ENCODE assay signal across 14 cellular contexts in genomic region chr5:31382051-31382878, GRCh38.
A peak's percentile ranks its signal among the peaks of the same experiment; 100 is the strongest.
DNase-seq lines count a peak whose midpoint lies in the region; ATAC-seq and TF ChIP-seq lines count a peak whose summit lies in the region.
"Had no signal": no experiment of that assay in that cellular context is flagged by ENCODE, and none has a peak within 500 bp of the region (broad histone marks: within the 10 kb centered on the region; RNA-seq: fewer than 3 reads in every experiment).

No MANE protein-coding gene starts in this region.

- CTCF ChIA-PET in activated CD8-positive, alpha-beta memory T cell treated with anti-CD3 and anti-CD28 coated beads, Interleukin-2, amount 10 ng/mL, durations not matched to agents 7 days and 5 days (lab: Charles Lee) = no interaction called here
- CTCF ChIA-PET in naive thymus-derived CD4-positive, alpha-beta T cell (lab: Charles Lee) = no interaction called here

- no peaks in the 10 kb centered on the region for H3K27me3 Mint-ChIP-seq in neural crest cell (ENCODE audit: low read depth)
- H3K27me3 Mint-ChIP-seq in activated CD8-positive, alpha-beta memory T cell treated with anti-CD3 and anti-CD28 coated beads, Interleukin-2, amount 10 ng/mL, durations not matched to agents 7 days and 5 days = peaks cover 12% of the 10 kb centered on the region
- H3K27me3 Mint-ChIP-seq in naive thymus-derived CD4-positive, alpha-beta T cell = peaks cover 2 to 30% (median 26%) of the 10 kb centered on the region in 5 donors

- no peak overlapping the region for H3K27ac Mint-ChIP-seq in neural crest cell (ENCODE audit: unreplicated experiment)
- no peak overlapping the region for H3K27ac Mint-ChIP-seq in activated CD8-positive, alpha-beta memory T cell treated with anti-CD3 and anti-CD28 coated beads, Interleukin-2, amount 10 ng/mL, durations not matched to agents 7 days and 5 days
- H3K27ac Mint-ChIP-seq in naive thymus-derived CD4-positive, alpha-beta T cell = no peak overlapping the region
- H3K27ac Mint-ChIP-seq: activated T-cell treated with anti-CD3 and anti-CD28 coated beads, Interleukin-2, amount 50 U/mL, for 24 hours; CD4-positive, CD25-positive, alpha-beta regulatory T cell; memory B cell had no signal

- H3K4me3 Mint-ChIP-seq in neural crest cell = peak overlapping the region; percentile 4
- H3K4me3 Mint-ChIP-seq in activated CD8-positive, alpha-beta memory T cell treated with anti-CD3 and anti-CD28 coated beads, Interleukin-2, amount 10 ng/mL, durations not matched to agents 7 days and 5 days = no peak overlapping the region
- H3K4me3 Mint-ChIP-seq in naive thymus-derived CD4-positive, alpha-beta T cell = no peak overlapping the region
- H3K4me3 Mint-ChIP-seq: activated T-cell treated with anti-CD3 and anti-CD28 coated beads, Interleukin-2, amount 50 U/mL, for 24 hours; CD4-positive, CD25-positive, alpha-beta regulatory T cell; memory B cell had no signal

- no peaks in the 10 kb centered on the region for H3K9me3 ChIP-seq in naive thymus-derived CD4-positive, alpha-beta T cell (ENCODE audit: control insufficient read depth in 2 of 3, low read length in 3 of 3)
- H3K9me3 ChIP-seq: thyroid gland had no signal

- intact Hi-C loops in naive thymus-derived CD4-positive, alpha-beta T cell (cut with micrococcal nuclease) = no loop called here

- DNase-seq in MV-4-11 (lab: John Stamatoyannopoulos, UW) = peak; percentile 87
- no peak for DNase-seq in neural crest cell (ENCODE audit: low read depth, low spot score)
- DNase-seq in activated CD8-positive, alpha-beta memory T cell treated with anti-CD3 and anti-CD28 coated beads, Interleukin-2, amount 10 ng/mL, durations not matched to agents 7 days and 5 days = no peak
- no peak for DNase-seq in activated CD8-positive, alpha-beta memory T cell treated with anti-CD3 and anti-CD28 coated beads, Interleukin-2, amount 50 U/mL, for 4 hours
- DNase-seq in NCI-H1092 treated with DMSO at 0.1 percent for 48 hours (lab: John Stamatoyannopoulos, UW) = no peak
- no peak for DNase-seq in naive thymus-derived CD4-positive, alpha-beta T cell
- DNase-seq: activated T-cell treated with anti-CD3 and anti-CD28 coated beads, Interleukin-2, amount 50 U/mL, for 24 hours; CD4-positive, CD25-positive, alpha-beta regulatory T cell; NCI-H2171 treated with DMSO at 0.1 percent for 48 hours; thyroid gland had no signal

- H3K36me3 ChIP-seq in naive thymus-derived CD4-positive, alpha-beta T cell (ENCODE audit: control insufficient read depth in 2 of 3, insufficient read depth in 3 of 3, low read length in 3 of 3) = no peaks in the 10 kb centered on the region
- H3K36me3 ChIP-seq: thyroid gland had no signal

- H3K4me3 ChIP-seq in naive thymus-derived CD4-positive, alpha-beta T cell (ENCODE audit: low read length) = no peak overlapping the region
- H3K4me3 ChIP-seq: thyroid gland had no signal

- ATAC-seq in GM18520 (IDR thresholded peaks at IDR 0.05; ENCODE audit: unreplicated experiment) (peak; percentile 57), GM21825 (IDR thresholded peaks at IDR 0.05; ENCODE audit: unreplicated experiment) (peak; percentile 62)
- no peak for ATAC-seq in activated CD8-positive, alpha-beta memory T cell treated with anti-CD3 and anti-CD28 coated beads, Interleukin-2, amount 10 ng/mL, durations not matched to agents 7 days and 5 days
- ATAC-seq in naive thymus-derived CD4-positive, alpha-beta T cell = no peak

- H3K4me1 Mint-ChIP-seq in neural crest cell = peaks cover 22% of the 10 kb centered on the region
- H3K4me1 Mint-ChIP-seq in activated CD8-positive, alpha-beta memory T cell treated with anti-CD3 and anti-CD28 coated beads, Interleukin-2, amount 10 ng/mL, durations not matched to agents 7 days and 5 days = no peaks in the 10 kb centered on the region
- H3K4me1 Mint-ChIP-seq in naive thymus-derived CD4-positive, alpha-beta T cell = no peaks in the 10 kb centered on the region
- H3K4me1 Mint-ChIP-seq: CD4-positive, CD25-positive, alpha-beta regulatory T cell had no signal

- H3K27me3 ChIP-seq in naive thymus-derived CD4-positive, alpha-beta T cell (ENCODE audit: control insufficient read depth in 2 of 2, insufficient read depth in 2 of 2, low read length in 2 of 2) = no peaks in the 10 kb centered on the region
- H3K27me3 ChIP-seq: thyroid gland had no signal

- POLR2A ChIA-PET in naive thymus-derived CD4-positive, alpha-beta T cell (lab: Charles Lee) = no interaction called here

- peaks cover 5% of the 10 kb centered on the region for H3K36me3 Mint-ChIP-seq in neural crest cell (ENCODE audit: low read depth)
- no peaks in the 10 kb centered on the region for H3K36me3 Mint-ChIP-seq in activated CD8-positive, alpha-beta memory T cell treated with anti-CD3 and anti-CD28 coated beads, Interleukin-2, amount 10 ng/mL, durations not matched to agents 7 days and 5 days
- H3K36me3 Mint-ChIP-seq in naive thymus-derived CD4-positive, alpha-beta T cell = peaks cover 0 to 4% (median 0%) of the 10 kb centered on the region in 5 donors
- H3K36me3 Mint-ChIP-seq: brain; CD4-positive, CD25-positive, alpha-beta regulatory T cell; memory B cell had no signal

- no peak overlapping the region for H3K27ac ChIP-seq in naive thymus-derived CD4-positive, alpha-beta T cell (ENCODE audit: low read depth, low read length)
- H3K27ac ChIP-seq: thyroid gland had no signal

- TF ChIP-seq CTCF in neural crest cell (conservative IDR thresholded peaks at IDR 0.05) = no peak

- H3K9me3 Mint-ChIP-seq in neural crest cell = peaks cover 3% of the 10 kb centered on the region
- H3K9me3 Mint-ChIP-seq in activated CD8-positive, alpha-beta memory T cell treated with anti-CD3 and anti-CD28 coated beads, Interleukin-2, amount 10 ng/mL, durations not matched to agents 7 days and 5 days (ENCODE audit: low read depth) = no peaks in the 10 kb centered on the region
- peaks cover 0 to 12% (median 3%) of the 10 kb centered on the region in 11 donors for H3K9me3 Mint-ChIP-seq in naive thymus-derived CD4-positive, alpha-beta T cell
- H3K9me3 Mint-ChIP-seq: activated T-cell treated with anti-CD3 and anti-CD28 coated beads, Interleukin-2, amount 50 U/mL, for 24 hours; memory B cell had no signal

- H3K4me1 ChIP-seq in naive thymus-derived CD4-positive, alpha-beta T cell (ENCODE audit: control insufficient read depth in 2 of 2, insufficient read depth in 2 of 2, low read length in 2 of 2) = no peaks in the 10 kb centered on the region
- H3K4me1 ChIP-seq: thyroid gland had no signal

Comparison
In these comparisons a context has a peak if more than half of its experiments do, and no peak if none do; other contexts are left out.
1. ATAC-seq: peak in GM18520 (single experiment) and GM21825 (single experiment); none in activated CD8-positive, alpha-beta memory T cell treated with anti-CD3 and anti-CD28 coated beads, Interleukin-2, amount 10 ng/mL, durations not matched to agents 7 days and 5 days (single experiment) and naive thymus-derived CD4-positive, alpha-beta T cell (single experiment).